Comparison of ENCODE assay signal across 29 cellular contexts in the genomic region with DNA sequence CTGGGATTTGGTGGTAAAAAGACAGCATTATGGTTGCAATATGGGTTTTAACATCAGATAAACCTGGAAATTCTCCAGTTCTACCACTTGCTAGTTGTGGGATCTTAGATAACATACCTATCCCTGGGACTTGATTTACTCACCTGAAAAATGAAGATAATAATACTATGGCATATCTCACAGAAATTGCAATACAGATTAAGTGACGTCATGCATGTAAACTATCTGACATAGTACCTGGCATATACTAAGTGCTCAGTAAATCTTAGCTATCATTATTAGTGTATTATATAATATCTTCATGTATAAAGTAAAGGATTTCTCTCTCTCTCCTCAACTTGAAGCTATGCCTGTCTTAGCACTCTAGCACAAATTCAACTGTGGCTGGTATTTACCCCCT.
"Had no signal": no experiment of that assay in that cellular context is flagged by ENCODE, and none has a peak within 500 bp of the region (broad histone marks: within the 10 kb centered on the region; RNA-seq: fewer than 3 reads in every experiment).

No MANE protein-coding gene starts in this region.

- ATAC-seq: stimulated activated effector memory CD8-positive, alpha-beta T cell treated with anti-CD3 and anti-CD28 coated beads, Interleukin-12 subunit alpha, Interleukin-12 subunit beta, amount 100 ng/mL, for 72 hours; stimulated activated memory B cell treated with anti-CD40 and anti-IgM and Interleukin-4, amounts not matched to agents 10 μg/mL and 1 μg/mL and 100 μg/mL, for 72 hours; stimulated activated naive B cell treated with anti-CD40 and anti-IgM and Interleukin-4, amounts not matched to agents 10 μg/mL and 1 μg/mL and 100 μg/mL, for 72 hours; stimulated activated naive CD8-positive, alpha-beta T cell treated with anti-CD3 and anti-CD28 coated beads, Interleukin-15, amount 100 ng/mL, for 72 hours; stimulated activated naive CD8-positive, alpha-beta T cell treated with anti-CD3 and anti-CD28 coated beads, Interleukin-15, Interleukin-2, amounts not matched to agents 100 U/mL and 50 U/mL, for 24 hours; upper lobe of right lung had no signal

- H3K4me1 Mint-ChIP-seq: stimulated activated effector memory CD8-positive, alpha-beta T cell treated with anti-CD3 and anti-CD28 coated beads, Interleukin-12 subunit alpha, Interleukin-12 subunit beta, amount 100 ng/mL, for 72 hours; stimulated activated memory B cell treated with anti-CD40 and anti-IgM and Interleukin-4, amounts not matched to agents 10 μg/mL and 1 μg/mL and 100 μg/mL, for 72 hours; stimulated activated naive B cell treated with anti-CD40 and anti-IgM and Interleukin-4, amounts not matched to agents 10 μg/mL and 1 μg/mL and 100 μg/mL, for 72 hours; stimulated activated naive CD8-positive, alpha-beta T cell treated with anti-CD3 and anti-CD28 coated beads, Interleukin-15, amount 100 ng/mL, for 72 hours had no signal

- H3K27ac ChIP-seq: stomach, suprapubic skin, testis, thoracic aorta, thyroid gland, tibial artery, tibial nerve, transverse colon, upper lobe of left lung, upper lobe of right lung, uterus, vagina had no signal

- FAIRE-seq: urothelium cell line had no signal

- H3K9me3 ChIP-seq: suprapubic skin, testis, thoracic aorta, thyroid gland, tibial artery, tibial nerve, transverse colon, upper lobe of left lung, upper lobe of right lung, uterus, vagina had no signal

- H3K36me3 Mint-ChIP-seq: stimulated activated effector memory CD8-positive, alpha-beta T cell treated with anti-CD3 and anti-CD28 coated beads, Interleukin-12 subunit alpha, Interleukin-12 subunit beta, amount 100 ng/mL, for 72 hours; stimulated activated memory B cell treated with anti-CD40 and anti-IgM and Interleukin-4, amounts not matched to agents 10 μg/mL and 1 μg/mL and 100 μg/mL, for 72 hours; stimulated activated naive B cell treated with anti-CD40 and anti-IgM and Interleukin-4, amounts not matched to agents 10 μg/mL and 1 μg/mL and 100 μg/mL, for 72 hours; type B pancreatic cell had no signal

- H3K9me3 Mint-ChIP-seq: stimulated activated memory B cell treated with anti-CD40 and anti-IgM and Interleukin-4, amounts not matched to agents 10 μg/mL and 1 μg/mL and 100 μg/mL, for 72 hours; stimulated activated naive B cell treated with anti-CD40 and anti-IgM and Interleukin-4, amounts not matched to agents 10 μg/mL and 1 μg/mL and 100 μg/mL, for 72 hours; stimulated activated naive CD8-positive, alpha-beta T cell treated with anti-CD3 and anti-CD28 coated beads, Interleukin-15, amount 100 ng/mL, for 72 hours; stimulated activated naive CD8-positive, alpha-beta T cell treated with anti-CD3 and anti-CD28 coated beads, Interleukin-15, Interleukin-2, amounts not matched to agents 100 ng/mL and 50 ng/mL, for 24 hours had no signal

- DNase-seq: stimulated activated CD4-positive, alpha-beta T cell treated with anti-CD3 and anti-CD28 coated beads, Interleukin-2, amount 100 ng/mL, for 48 hours; stimulated activated CD4-positive, alpha-beta T cell treated with anti-CD3 and anti-CD28 coated beads, Interleukin-4, amount 100 ng/mL, for 1 hour; stimulated activated CD4-positive, alpha-beta T cell treated with anti-CD3 and anti-CD28 coated beads, Interleukin-4, amount 100 ng/mL, for 24 hours; stimulated activated CD4-positive, alpha-beta T cell treated with anti-CD3 and anti-CD28 coated beads, Interleukin-4, amount 100 ng/mL, for 4 hours; stimulated activated CD8-positive, alpha-beta memory T cell treated with anti-CD3 and anti-CD28 coated beads, Interleukin-4, amount 100 ng/mL, for 48 hours; stimulated activated naive B cell treated with anti-CD40 and anti-IgM and Interleukin-4, amounts not matched to agents 10 μg/mL and 1 μg/mL and 100 μg/mL, for 72 hours; stimulated activated naive CD4-positive, alpha-beta T cell; stimulated activated naive CD4-positive, alpha-beta T cell treated with Interleukin-2 at 50 U/mL for 16 hours; stimulated activated naive CD8-positive, alpha-beta T cell treated with anti-CD3 and anti-CD28 coated beads, Interleukin-15, amount 100 ng/mL, for 72 hours; stimulated activated naive CD8-positive, alpha-beta T cell treated with anti-CD3 and anti-CD28 coated beads, Interleukin-15, Interleukin-2, amounts not matched to agents 100 U/mL and 50 U/mL, for 24 hours; stomach; substantia nigra; testis; thyroid gland; tibial artery; transverse colon; trophoblast cell; upper lobe of left lung; upper lobe of right lung; uterus had no signal

- H3K4me1 ChIP-seq: stomach, suprapubic skin, testis, thyroid gland, tibial artery, tibial nerve, transverse colon, upper lobe of left lung, upper lobe of right lung, uterus, vagina had no signal

- H3K27ac Mint-ChIP-seq: stimulated activated effector memory CD8-positive, alpha-beta T cell treated with anti-CD3 and anti-CD28 coated beads, Interleukin-12 subunit alpha, Interleukin-12 subunit beta, amount 100 ng/mL, for 72 hours; stimulated activated memory B cell treated with anti-CD40 and anti-IgM and Interleukin-4, amounts not matched to agents 10 μg/mL and 1 μg/mL and 100 μg/mL, for 72 hours; stimulated activated naive B cell treated with anti-CD40 and anti-IgM and Interleukin-4, amounts not matched to agents 10 μg/mL and 1 μg/mL and 100 μg/mL, for 72 hours; stimulated activated naive CD8-positive, alpha-beta T cell treated with anti-CD3 and anti-CD28 coated beads, Interleukin-15, amount 100 ng/mL, for 72 hours; stimulated activated naive CD8-positive, alpha-beta T cell treated with anti-CD3 and anti-CD28 coated beads, Interleukin-15, Interleukin-2, amounts not matched to agents 100 ng/mL and 50 ng/mL, for 24 hours; type B pancreatic cell had no signal

- H3K36me3 ChIP-seq: stomach, suprapubic skin, thoracic aorta, thyroid gland, tibial artery, tibial nerve, transverse colon, upper lobe of left lung, upper lobe of right lung, uterus, vagina had no signal

- H3K27me3 ChIP-seq: stomach, suprapubic skin, testis, thyroid gland, tibial artery, transverse colon, upper lobe of left lung, upper lobe of right lung, vagina had no signal

- H3K4me3 ChIP-seq: stomach, suprapubic skin, testis, thoracic aorta, thyroid gland, tibial artery, tibial nerve, transverse colon, upper lobe of left lung, upper lobe of right lung, uterus, vagina had no signal

- H3K27me3 Mint-ChIP-seq: stimulated activated memory B cell treated with anti-CD40 and anti-IgM and Interleukin-4, amounts not matched to agents 10 μg/mL and 1 μg/mL and 100 μg/mL, for 72 hours; stimulated activated naive B cell treated with anti-CD40 and anti-IgM and Interleukin-4, amounts not matched to agents 10 μg/mL and 1 μg/mL and 100 μg/mL, for 72 hours; stimulated activated naive CD8-positive, alpha-beta T cell treated with anti-CD3 and anti-CD28 coated beads, Interleukin-15, amount 100 ng/mL, for 72 hours; stimulated activated naive CD8-positive, alpha-beta T cell treated with anti-CD3 and anti-CD28 coated beads, Interleukin-15, Interleukin-2, amounts not matched to agents 100 ng/mL and 50 ng/mL, for 24 hours; type B pancreatic cell had no signal

- H3K4me3 Mint-ChIP-seq: stimulated activated effector memory CD8-positive, alpha-beta T cell treated with anti-CD3 and anti-CD28 coated beads, Interleukin-12 subunit alpha, Interleukin-12 subunit beta, amount 100 ng/mL, for 72 hours; stimulated activated memory B cell treated with anti-CD40 and anti-IgM and Interleukin-4, amounts not matched to agents 10 μg/mL and 1 μg/mL and 100 μg/mL, for 72 hours; stimulated activated naive B cell treated with anti-CD40 and anti-IgM and Interleukin-4, amounts not matched to agents 10 μg/mL and 1 μg/mL and 100 μg/mL, for 72 hours; stimulated activated naive CD8-positive, alpha-beta T cell treated with anti-CD3 and anti-CD28 coated beads, Interleukin-15, amount 100 ng/mL, for 72 hours; stimulated activated naive CD8-positive, alpha-beta T cell treated with anti-CD3 and anti-CD28 coated beads, Interleukin-15, Interleukin-2, amounts not matched to agents 100 ng/mL and 50 ng/mL, for 24 hours; type B pancreatic cell had no signal
